ENCODE assay signal across 8 cellular contexts in genomic region chr10:77925795-77926565, GRCh38. TPM values are rescaled to one million over a fixed set of nuclear protein-coding genes. Genes with fewer than 3 reads are reported as not detected.
DNase-seq lines count a peak whose midpoint lies in the region; ATAC-seq, FAIRE-seq and TF ChIP-seq lines count a peak whose summit lies in the region.

No MANE protein-coding gene starts in this region.

- H3K9me1 ChIP-seq in endothelial cell of umbilical vein (replicated peaks; ENCODE audit: control insufficient read depth, extremely low read depth, insufficient read depth, low read length): no peaks in the 10 kb centered on the region

- TF ChIP-seq CTCF in VCaP (conservative IDR thresholded peaks at IDR 0.05) (peak; percentile 23; the same call in 1 of the 2 replicates), endothelial cell of umbilical vein (IDR thresholded peaks at IDR 0.05; ENCODE audit: extremely low read depth in 1 of 2, insufficient read depth in 1 of 2, low read depth in 1 of 2, low read length in 2 of 2) (peak in 1 of 2 donors; percentile 7), mucosa of descending colon (IDR thresholded peaks at IDR 0.05) (no peak), transverse colon (IDR thresholded peaks at IDR 0.05) (peak in 2 of 5 experiments; percentile 13 to 17)

- TF ChIP-seq EP300 in transverse colon (IDR thresholded peaks at IDR 0.05; ENCODE audit: low read depth): no peak

- intact Hi-C loops in endothelial cell of umbilical vein (cut with micrococcal nuclease) (loop anchor here (1.0 to 5.0 kb wide), 4 partner anchors 47 to 101 kb away; partner anchors contain the start of gene POLR3A), mucosa of descending colon (cut with DNase I, micrococcal nuclease) (no loop called here), transverse colon (cut with DNase I; ENCODE audit: low total_unique reads) (loop anchor here (5.0 to 10.0 kb wide), 2 partner anchors 49 to 79 kb away; no protein-coding TSS in a partner anchor)

- H3K27ac ChIP-seq in VCaP (peak overlapping the region; percentile 80), endothelial cell of umbilical vein (ENCODE audit: insufficient read depth, low read depth, low read length) (no peak overlapping the region), transverse colon (peak overlapping the region; percentile 81 to 90 (median 84))

- peaks cover 30% of the 10 kb centered on the region for H3K79me2 ChIP-seq in endothelial cell of umbilical vein (ENCODE audit: control insufficient read depth, insufficient read depth, low read length)

- no TSS peak for BruUV-seq in endothelial cell of umbilical vein (replicated peaks; lab: Mats Ljungman, UMichigan)

- peak overlapping the region; percentile 36 for H3K9ac ChIP-seq in endothelial cell of umbilical vein (replicated peaks; ENCODE audit: extremely low read depth, insufficient read depth, low read length)

- H2AFZ ChIP-seq in endothelial cell of umbilical vein (ENCODE audit: low read depth, low read length): peak overlapping the region; percentile 75

- TF ChIP-seq POLR2A in endothelial cell of umbilical vein (IDR thresholded peaks at IDR 0.05; ENCODE audit: low read depth, low read length) (no peak), transverse colon (IDR thresholded peaks at IDR 0.05) (no peak)

- CTCF ChIA-PET in endothelial cell of umbilical vein (lab: Charles Lee): interaction anchor here (1.0 to 2.3 kb wide), 5 partner anchors 9 to 79 kb away, joined by 4 to 12 read pairs (median 7); no protein-coding TSS in a partner anchor

- peak overlapping the region; percentile 93 for H3K4me2 ChIP-seq in endothelial cell of umbilical vein (ENCODE audit: insufficient read depth, low read length)

- H3K4me3 ChIP-seq in endothelial cell of umbilical vein (replicated peaks in 1 of 3; ENCODE audit: insufficient read depth in 1 of 3, low read depth in 1 of 3, low read length in 3 of 3) (peak overlapping the region; percentile 47 to 75 (median 53)), mucosa of descending colon (peak overlapping the region; percentile 61), transverse colon (peak overlapping the region; percentile 60 to 85 (median 80))

- 1% methylated on average over 33 of the region's 73 CpGs; no CpG with 5 or more reads in 1 of the 2 donors for WGBS in transverse colon (ENCODE audit: low coverage in 1 of 2), 2 donors

- H4K20me1 ChIP-seq in endothelial cell of umbilical vein (replicated peaks; ENCODE audit: control insufficient read depth, extremely low read depth, insufficient read depth, low read length): no peaks in the 10 kb centered on the region

- in situ Hi-C loops in ACHN (cut with HindIII; ENCODE audit: low pct_ligation_motif_present, low pct_unique_long_range_greater_than_20kb, low sequenced_read_pairs) (no loop called here), transverse colon (cut with MboI; ENCODE audit: low pct_ligation_motif_present in 1 of 4, low pct_unique_long_range_greater_than_20kb in 1 of 4, low sequenced_read_pairs in 3 of 4) (no loop called here)

- POLR2A ChIA-PET in endothelial cell of umbilical vein (lab: Charles Lee): no interaction called here

- dilution Hi-C loops in endothelial cell of umbilical vein (cut with MboI; ENCODE audit: extremely low pct_ligation_motif_present, low sequenced_read_pairs): no loop called here

- H3K36me3 ChIP-seq in endothelial cell of umbilical vein (ENCODE audit: control insufficient read depth in 2 of 2, extremely low read depth in 1 of 2, insufficient read depth in 2 of 2, low read length in 2 of 2) (no peaks in the 10 kb centered on the region), mucosa of descending colon (ENCODE audit: low read depth) (no peaks in the 10 kb centered on the region), transverse colon (no peaks in the 10 kb centered on the region)

- ATAC-seq in HG03159 (IDR thresholded peaks at IDR 0.05; ENCODE audit: unreplicated experiment) (peak; percentile 61), mucosa of descending colon (peak; percentile 77)

- H3K4me1 ChIP-seq in endothelial cell of umbilical vein (ENCODE audit: control insufficient read depth, extremely low read depth, insufficient read depth, low read length) (peaks cover 14% of the 10 kb centered on the region), mucosa of descending colon (ENCODE audit: low read depth) (peaks cover 7% of the 10 kb centered on the region), transverse colon (peaks cover 10 to 35% (median 22%) of the 10 kb centered on the region in 4 donors)

- peak; percentile 43 for DNase-seq in ACHN
- peak; percentile 18 for DNase-seq in GM18507 (ENCODE audit: extremely low spot score, insufficient read length, low read depth)
- DNase-seq in endothelial cell of umbilical vein (ENCODE audit: low read depth, low spot score): peak; percentile 39
- DNase-seq in mucosa of descending colon: peak; percentile 70 to 78 (median 77)
- peak; percentile 65 for DNase-seq in transverse colon
- DNase-seq in NCI-H2107 (lab: John Stamatoyannopoulos, UW): no peak

- no peak for FAIRE-seq in GM18507 (lab: Jason Lieb, UNC)
- FAIRE-seq in endothelial cell of umbilical vein (lab: Jason Lieb, UNC): peak; percentile 56

- no peaks in the 10 kb centered on the region for H3K9me3 ChIP-seq in endothelial cell of umbilical vein (replicated peaks; ENCODE audit: control insufficient read depth, insufficient read depth, low read length)
- H3K9me3 ChIP-seq in mucosa of descending colon: no peaks in the 10 kb centered on the region
- H3K9me3 ChIP-seq in transverse colon: no peaks in the 10 kb centered on the region

- H3K27me3 ChIP-seq in endothelial cell of umbilical vein (ENCODE audit: control insufficient read depth in 2 of 2, insufficient read depth in 2 of 2, low read length in 2 of 2) (peaks cover 19 to 26% of the 10 kb centered on the region in 2 experiments), transverse colon (peaks cover 8% of the 10 kb centered on the region)

TF ChIP-seq in endothelial cell of umbilical vein, 7 proteins besides CTCF, POLR2A, EP300 and RAD21:
- TF ChIP-seq MAX (IDR thresholded peaks at IDR 0.05; ENCODE audit: insufficient read depth, insufficient read length): no peak
- TF ChIP-seq JUN (IDR thresholded peaks at IDR 0.05; ENCODE audit: borderline replicate concordance, insufficient read depth, insufficient read length, low read depth): no peak
- no peak for TF ChIP-seq EZH2 (IDR thresholded peaks at IDR 0.05; ENCODE audit: borderline replicate concordance, low read depth, low read length, severe bottlenecking)
- no peak for TF ChIP-seq POLR2AphosphoS5 (IDR thresholded peaks at IDR 0.05; ENCODE audit: insufficient read depth, low read depth, low read length)
- TF ChIP-seq MYC (IDR thresholded peaks at IDR 0.05; ENCODE audit: low read depth, low read length): no peak
- no peak for TF ChIP-seq GATA2 (IDR thresholded peaks at IDR 0.05; ENCODE audit: insufficient read depth, insufficient read length, low read depth, low read length)
- no peak for TF ChIP-seq FOS (IDR thresholded peaks at IDR 0.05; ENCODE audit: borderline replicate concordance, insufficient read depth, low read length)

RNA-seq across cellular contexts. Expression of gene DLG5, which starts 0.6 kb away (rescaled TPM):
- total RNA-seq in endothelial cell of umbilical vein: 23.1 and 24.9 TPM in 2 replicates
- polyA plus RNA-seq in endothelial cell of umbilical vein: 10.6 and 12.3 TPM in 2 replicates
- polyA plus RNA-seq in endothelial cell of umbilical vein (2011; cell fraction: cytosol; rRNA removed): 12.0 and 14.3 TPM in 2 replicates
- 63.8 and 71.5 TPM in 2 replicates for polyA plus RNA-seq in endothelial cell of umbilical vein (2011; cell fraction: nucleus; rRNA removed)
- polyA plus RNA-seq in endothelial cell of umbilical vein (2012): 16.0 and 16.7 TPM in 2 replicates
- 24.8 and 28.3 TPM in 2 replicates for polyA minus RNA-seq in endothelial cell of umbilical vein
- 11.2 TPM for polyA minus RNA-seq in endothelial cell of umbilical vein (2011; cell fraction: cytosol; rRNA and poly(A)+ RNA removed)
- polyA minus RNA-seq in endothelial cell of umbilical vein (2011; cell fraction: nucleus; rRNA and poly(A)+ RNA removed): 36.7 and 40.3 TPM in 2 replicates
- total RNA-seq in mucosa of descending colon: 10 to 100 TPM; 28.9 to 78.3 (median 35.1) TPM
- total RNA-seq in transverse colon: 10 to 100 TPM; 31.4 to 90.1 (median 44.6) TPM

Comparison
In these comparisons a context has a peak if more than half of its experiments do, and no peak if none do; other contexts are left out.
1. intact Hi-C loops: an anchor here in endothelial cell of umbilical vein (1.0 to 5.0 kb wide) and transverse colon (5.0 to 10.0 kb wide); none called in mucosa of descending colon.